10 cellular contexts compared by ENCODE assay signal in genomic region chr18:70931942-70932814, GRCh38.
DNase-seq lines count a peak whose midpoint lies in the region; ATAC-seq and TF ChIP-seq lines count a peak whose summit lies in the region.
"Had no signal": no experiment of that assay in that cellular context is flagged by ENCODE, and none has a peak within 500 bp of the region (broad histone marks: within the 10 kb centered on the region; RNA-seq: fewer than 3 reads in every experiment).

No MANE protein-coding gene starts in this region.

- TF ChIP-seq POLR2A in vagina (IDR thresholded peaks at IDR 0.05) = no peak

- intact Hi-C loops in sciatic nerve (cut with DNase I) (no loop called here), vagina (cut with DNase I) (no loop called here)

- H3K9me3 ChIP-seq in vagina = no peaks in the 10 kb centered on the region

- ATAC-seq in sciatic nerve = no peak
- ATAC-seq in HG03135 (IDR thresholded peaks at IDR 0.05; ENCODE audit: unreplicated experiment) = no peak
- ATAC-seq: right cardiac atrium had no signal

- TF ChIP-seq CTCF in vagina (IDR thresholded peaks at IDR 0.05) = no peak

- H3K27ac ChIP-seq in vagina = no peak overlapping the region
- H3K27ac ChIP-seq: BLaER1 treated with 17β-estradiol and CSF1 and Interleukin-3, amounts not matched to agents 10 nM and 100 nM had no signal

- DNase-seq in NCI-H2107 treated with DMSO at 0.1 percent for 48 hours (lab: John Stamatoyannopoulos, UW; ENCODE audit: unreplicated experiment) (peak; percentile 55), NCI-H2107 (lab: John Stamatoyannopoulos, UW) (no peak), NCI-H1105 (lab: John Stamatoyannopoulos, UW) (peak; percentile 39), amniotic stem cell (lab: John Stamatoyannopoulos, UW) (peak; percentile 1), left kidney (ENCODE audit: low read depth, low spot score) (peak; percentile 53), sciatic nerve (ENCODE audit: low spot score) (no peak), vagina (ENCODE audit: extremely low spot score in 2 of 2) (no peak)

- no peaks in the 10 kb centered on the region for H3K27me3 ChIP-seq in vagina
- H3K27me3 ChIP-seq: BLaER1 treated with 17β-estradiol and CSF1 and Interleukin-3, amounts not matched to agents 10 nM and 100 nM had no signal

- H3K4me3 ChIP-seq in vagina = no peak overlapping the region
- H3K4me3 ChIP-seq: BLaER1 treated with 17β-estradiol and CSF1 and Interleukin-3, amounts not matched to agents 10 nM and 100 nM had no signal

- no peaks in the 10 kb centered on the region for H3K4me1 ChIP-seq in vagina
- H3K4me1 ChIP-seq: BLaER1 treated with 17β-estradiol and CSF1 and Interleukin-3, amounts not matched to agents 10 nM and 100 nM had no signal

- H3K36me3 ChIP-seq in vagina = no peaks in the 10 kb centered on the region
- H3K36me3 ChIP-seq: BLaER1 treated with 17β-estradiol and CSF1 and Interleukin-3, amounts not matched to agents 10 nM and 100 nM had no signal

Comparison
In these comparisons a context has a peak if more than half of its experiments do, and no peak if none do; other contexts are left out.
1. DNase-seq: peak in NCI-H2107 treated with DMSO at 0.1 percent for 48 hours (single experiment), NCI-H1105 (single experiment), amniotic stem cell (single experiment) and left kidney (single experiment); none in NCI-H2107 (single experiment), sciatic nerve (single experiment) and vagina (0 of 2).